ENCODE assay signal across 16 cellular contexts in the genomic region with DNA sequence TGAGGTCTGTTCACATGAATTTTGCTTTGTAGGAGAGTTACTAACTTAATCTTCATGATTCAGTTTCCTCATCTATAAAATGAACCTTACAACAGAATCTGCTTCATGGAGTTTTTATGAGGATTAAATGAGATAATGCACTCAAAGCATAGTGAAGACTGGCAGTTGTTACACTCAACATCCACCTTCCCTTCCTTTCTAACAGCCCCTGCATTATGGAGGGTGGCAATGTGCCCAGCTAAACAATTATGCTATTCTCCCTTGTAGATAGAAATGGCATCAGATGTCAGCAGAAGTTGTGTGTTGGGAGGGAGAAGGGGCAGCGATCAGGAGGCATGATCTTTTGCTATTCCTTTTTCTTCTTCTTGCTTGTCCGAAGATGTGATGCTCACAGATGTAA. TPM values are rescaled to one million over a fixed set of nuclear protein-coding genes. Genes with fewer than 3 reads are reported as not detected.
A peak's percentile ranks its signal among the peaks of the same experiment; 100 is the strongest.
DNase-seq lines count a peak whose midpoint lies in the region; ATAC-seq and TF ChIP-seq lines count a peak whose summit lies in the region.
"Had no signal": no experiment of that assay in that cellular context is flagged by ENCODE, and none has a peak within 500 bp of the region (broad histone marks: within the 10 kb centered on the region; RNA-seq: fewer than 3 reads in every experiment).

No MANE protein-coding gene starts in this region.

- H3K27ac Mint-ChIP-seq in MCF 10A (ENCODE audit: low read depth, unreplicated experiment) = no peak overlapping the region
- H3K27ac Mint-ChIP-seq: H9, WTC11 had no signal

- H3K27ac ChIP-seq in KMS-11 = peak overlapping the region; percentile 88
- H3K27ac ChIP-seq: foreskin keratinocyte, upper lobe of right lung had no signal

- peak overlapping the region; percentile 44 for H3K9ac ChIP-seq in KMS-11

- H3K36me3 Mint-ChIP-seq in MCF 10A (ENCODE audit: insufficient read depth, unreplicated experiment) = no peaks in the 10 kb centered on the region
- H3K36me3 Mint-ChIP-seq: CD4-positive, CD25-positive, alpha-beta regulatory T cell; WTC11 had no signal

- no peak for ATAC-seq in HG02642 (IDR thresholded peaks at IDR 0.05; ENCODE audit: poor library complexity, unreplicated experiment)
- ATAC-seq in GM21576 (IDR thresholded peaks at IDR 0.05; ENCODE audit: unreplicated experiment) = no peak
- ATAC-seq: foreskin keratinocyte, right cardiac atrium, upper lobe of right lung, WTC11 had no signal

- no peak overlapping the region for H2AFZ ChIP-seq in KMS-11 (ENCODE audit: low read depth)

- H3K9me3 Mint-ChIP-seq in MCF 10A (ENCODE audit: unreplicated experiment) = no peaks in the 10 kb centered on the region
- H3K9me3 Mint-ChIP-seq: CD4-positive, CD25-positive, alpha-beta regulatory T cell; H9; WTC11 had no signal

- peak overlapping the region; percentile 26 for H3K4me3 ChIP-seq in GM06990 (replicated peaks; ENCODE audit: low read depth, low read length)
- no peak overlapping the region for H3K4me3 ChIP-seq in KMS-11 (IDR thresholded peaks at IDR 0.05; ENCODE audit: insufficient read depth, low read depth, low read length)
- H3K4me3 ChIP-seq: upper lobe of right lung had no signal

- POLR2A ChIA-PET in MCF 10A (lab: Yijun Ruan, JAX) = interaction anchor here (1.0 kb wide), 1 partner anchor 9 kb away, joined by 4 read pairs; no protein-coding TSS in a partner anchor

- no peak overlapping the region for H3K4me3 Mint-ChIP-seq in MCF 10A (ENCODE audit: unreplicated experiment)
- H3K4me3 Mint-ChIP-seq: CD4-positive, CD25-positive, alpha-beta regulatory T cell; H9; WTC11 had no signal

- no peaks in the 10 kb centered on the region for H3K27me3 Mint-ChIP-seq in MCF 10A (ENCODE audit: insufficient read depth, unreplicated experiment)

- H3K36me3 ChIP-seq in GM06990 (ENCODE audit: control insufficient read depth, insufficient read depth, low read length) = peaks cover 10% of the 10 kb centered on the region
- no peaks in the 10 kb centered on the region for H3K36me3 ChIP-seq in KMS-11 (ENCODE audit: insufficient read depth)
- H3K36me3 ChIP-seq: upper lobe of right lung had no signal

- H3K79me2 ChIP-seq in KMS-11 (ENCODE audit: insufficient read depth, low read depth) = peaks cover 88% of the 10 kb centered on the region

- no TSS peak for BruUV-seq in MCF 10A (replicated peaks; lab: Mats Ljungman, UMichigan)

- H3K4me1 ChIP-seq in KMS-11 (ENCODE audit: low read depth, poor library complexity, severe bottlenecking) = peaks cover 100% of the 10 kb centered on the region
- H3K4me1 ChIP-seq: upper lobe of right lung had no signal

- H3K27me3 ChIP-seq in GM06990 (replicated peaks; ENCODE audit: control insufficient read depth, insufficient read depth, low read length) (no peaks in the 10 kb centered on the region), KMS-11 (ENCODE audit: insufficient read depth, low read depth) (no peaks in the 10 kb centered on the region)
- H3K27me3 ChIP-seq: upper lobe of right lung had no signal

- H3K4me1 Mint-ChIP-seq in MCF 10A (ENCODE audit: insufficient read depth, unreplicated experiment) = peaks cover 1% of the 10 kb centered on the region
- H3K4me1 Mint-ChIP-seq: H9, WTC11 had no signal

- H3K4me2 ChIP-seq in KMS-11 = peak overlapping the region; percentile 77

- CTCF ChIA-PET in MCF 10A (lab: Yijun Ruan, JAX) = no interaction called here

- TF ChIP-seq CTCF in GM06990 (IDR thresholded peaks at IDR 0.05; ENCODE audit: insufficient read depth, low read length, poor library complexity, severe bottlenecking) (no peak), KMS-11 (conservative IDR thresholded peaks at IDR 0.05; ENCODE audit: low read depth, low read length) (no peak), MCF 10A (IDR thresholded peaks at IDR 0.05; ENCODE audit: unreplicated experiment) (no peak)

- DNase-seq in GM06990 (ENCODE audit: extremely low read depth, insufficient read length) (no peak), NCI-H2196 treated with DMSO at 0.1 percent for 48 hours (lab: John Stamatoyannopoulos, UW; ENCODE audit: unreplicated experiment) (peak; percentile 48), medulla oblongata (ENCODE audit: extremely low spot score) (peak; percentile 58), MCF 10A (ENCODE audit: unreplicated experiment) (no peak)
- DNase-seq: CD4-positive, CD25-positive, alpha-beta regulatory T cell; central memory CD4-positive, alpha-beta T cell; foreskin keratinocyte; H9; NCI-H146; right cardiac atrium; stimulated activated CD4-positive, alpha-beta T cell treated with anti-CD3 and anti-CD28 coated beads, Interleukin-4, amount 100 ng/mL, for 24 hours; upper lobe of right lung had no signal

- H4K20me1 ChIP-seq in KMS-11 (ENCODE audit: insufficient read depth) = no peaks in the 10 kb centered on the region

- intact Hi-C loops in MCF 10A (cut with micrococcal nuclease) = no loop called here

RNA-seq across cellular contexts. Expression of gene POU2AF1, which starts 6.5 kb away (rescaled TPM):
- not detected in 2 replicates for total RNA-seq in MCF 10A (2022)
- total RNA-seq: foreskin keratinocyte, H9 had no signal

Comparison
In these comparisons a context has a peak if more than half of its experiments do, and no peak if none do; other contexts are left out.
1. DNase-seq: peak in NCI-H2196 treated with DMSO at 0.1 percent for 48 hours (single experiment) and medulla oblongata (single experiment); none in GM06990 (single experiment) and MCF 10A (single experiment).